13 cellular contexts compared by ENCODE assay signal in the genomic region with DNA sequence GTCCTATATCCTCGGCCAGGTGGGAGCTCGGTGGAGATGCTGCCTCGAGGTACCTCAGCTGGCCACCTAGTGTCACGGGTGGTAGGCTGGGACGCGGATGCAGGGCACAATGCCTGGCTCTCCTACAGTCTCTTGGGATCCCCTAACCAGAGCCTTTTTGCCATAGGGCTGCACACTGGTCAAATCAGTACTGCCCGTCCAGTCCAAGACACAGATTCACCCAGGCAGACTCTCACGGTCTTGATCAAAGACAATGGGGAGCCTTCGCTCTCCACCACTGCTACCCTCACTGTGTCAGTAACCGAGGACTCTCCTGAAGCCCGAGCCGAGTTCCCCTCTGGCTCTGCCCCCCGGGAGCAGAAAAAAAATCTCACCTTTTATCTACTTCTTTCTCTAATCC. TPM values are rescaled to one million over a fixed set of nuclear protein-coding genes. Genes with fewer than 3 reads are reported as not detected.
A peak's percentile ranks its signal among the peaks of the same experiment; 100 is the strongest.
DNase-seq lines count a peak whose midpoint lies in the region; ATAC-seq and TF ChIP-seq lines count a peak whose summit lies in the region.
"Had no signal": no experiment of that assay in that cellular context is flagged by ENCODE, and none has a peak within 500 bp of the region (broad histone marks: within the 10 kb centered on the region; RNA-seq: fewer than 3 reads in every experiment).

No MANE protein-coding gene starts in this region.

- H3K4me1 Mint-ChIP-seq in progenitor cell of endocrine pancreas (ENCODE audit: low read depth): peaks cover 7% of the 10 kb centered on the region

- H3K27ac Mint-ChIP-seq in progenitor cell of endocrine pancreas: no peak overlapping the region
- H3K27ac Mint-ChIP-seq: dendritic cell treated with granulocyte-macrophage colony-stimulating factor and Interleukin-4, amounts not matched to agents 40 ng/mL and 50 ng/mL, for 4 days; stimulated activated naive CD8-positive, alpha-beta T cell treated with anti-CD3 and anti-CD28 coated beads, Interleukin-15, Interleukin-2, amounts not matched to agents 100 ng/mL and 50 ng/mL, for 24 hours; T-helper 1 cell treated with Interleukin-12 subunit alpha and Interleukin-12 subunit beta and Interleukin-4 antibody, amounts not matched to agents 30 μg/mL and 1 μg/mL, for 36 hours had no signal

- 31 to 57% methylated on average over 10 to 13 of the region's 13 CpGs for WGBS in esophagus squamous epithelium, 2 donors

- H3K36me3 ChIP-seq in MG63 (peaks cover 34% of the 10 kb centered on the region), esophagus squamous epithelium (no peaks in the 10 kb centered on the region)

- peaks cover 35% of the 10 kb centered on the region for H3K27me3 Mint-ChIP-seq in progenitor cell of endocrine pancreas

- no peak for ATAC-seq in HG03095 (IDR thresholded peaks at IDR 0.05; ENCODE audit: unreplicated experiment)

- peaks cover 15 to 73% (median 32%) of the 10 kb centered on the region in 3 donors for H3K4me1 ChIP-seq in esophagus squamous epithelium
- H3K4me1 ChIP-seq: Caco-2 had no signal

- peaks cover 6% of the 10 kb centered on the region for H3K9me3 Mint-ChIP-seq in progenitor cell of endocrine pancreas (ENCODE audit: low read depth)
- H3K9me3 Mint-ChIP-seq: dendritic cell treated with granulocyte-macrophage colony-stimulating factor and Interleukin-4, amounts not matched to agents 40 ng/mL and 50 ng/mL, for 4 days; stimulated activated naive CD8-positive, alpha-beta T cell treated with anti-CD3 and anti-CD28 coated beads, Interleukin-15, Interleukin-2, amounts not matched to agents 100 ng/mL and 50 ng/mL, for 24 hours; T-helper 1 cell treated with Interleukin-12 subunit alpha and Interleukin-12 subunit beta and Interleukin-4 antibody, amounts not matched to agents 30 μg/mL and 1 μg/mL, for 36 hours had no signal

- peak overlapping the region; percentile 63 for H3K4me3 ChIP-seq in MG63
- H3K4me3 ChIP-seq in esophagus squamous epithelium: peak overlapping the region; percentile 2 to 77 (median 72)

- H3K27ac ChIP-seq in esophagus squamous epithelium: peak overlapping the region in 2 of 4 donors; percentile 92 to 93

- no peaks in the 10 kb centered on the region for H3K9me3 ChIP-seq in MG63
- H3K9me3 ChIP-seq in esophagus squamous epithelium: no peaks in the 10 kb centered on the region
- H3K9me3 ChIP-seq: Caco-2 had no signal

- intact Hi-C loops in esophagus squamous epithelium (cut with DNase I): loop anchor here (5.0 to 10.0 kb wide), 2 partner anchors 34 to 77 kb away; no protein-coding TSS in a partner anchor

- TF ChIP-seq POLR2A in esophagus squamous epithelium (IDR thresholded peaks at IDR 0.05): no peak

- peak overlapping the region; percentile 54 for H3K4me3 Mint-ChIP-seq in progenitor cell of endocrine pancreas (ENCODE audit: low read depth)
- H3K4me3 Mint-ChIP-seq: dendritic cell treated with granulocyte-macrophage colony-stimulating factor and Interleukin-4, amounts not matched to agents 40 ng/mL and 50 ng/mL, for 4 days had no signal

- peaks cover 8% of the 10 kb centered on the region for H3K36me3 Mint-ChIP-seq in progenitor cell of endocrine pancreas (ENCODE audit: insufficient read depth)

- DNase-seq in AG08396 (ENCODE audit: low spot score) (peak; percentile 25), MG63 (peak; percentile 34), esophagus squamous epithelium (lab: John Stamatoyannopoulos, UW) (no peak), progenitor cell of endocrine pancreas (ENCODE audit: low spot score, unreplicated experiment) (no peak), NCI-H446 (lab: John Stamatoyannopoulos, UW) (no peak), dedifferentiated amniotic fluid mesenchymal stem cell (ENCODE audit: extremely low spot score) (no peak), NCI-H146 treated with DMSO at 0.1 percent for 48 hours (lab: John Stamatoyannopoulos, UW; ENCODE audit: unreplicated experiment) (no peak)
- DNase-seq: Caco-2, NCI-H748 treated with DMSO at 0.1 percent for 48 hours had no signal

- no peaks in the 10 kb centered on the region for H3K27me3 ChIP-seq in MG63
- no peaks in the 10 kb centered on the region for H3K27me3 ChIP-seq in esophagus squamous epithelium

- TF ChIP-seq CTCF in esophagus squamous epithelium (IDR thresholded peaks at IDR 0.05) (no peak), progenitor cell of endocrine pancreas (IDR thresholded peaks at IDR 0.05; ENCODE audit: unreplicated experiment) (no peak)

RNA-seq across cellular contexts. Expression of gene PCDHGC3, which starts 2.0 kb away (rescaled TPM):
- total RNA-seq in MG63 (2014; rRNA removed; shearing (Covaris generic); ENCODE audit: low replicate concordance): 42.3 and 49.8 TPM in 2 replicates
- 10 to 100 TPM; 36.6 to 52.5 (median 38.6) TPM for total RNA-seq in esophagus squamous epithelium
- total RNA-seq in progenitor cell of endocrine pancreas: 25.8 and 29.7 TPM in 2 replicates

RNA-seq across cellular contexts. Expression of gene PCDHGC4, which starts 7.0 kb away (rescaled TPM):
- not detected in 2 replicates for total RNA-seq in MG63 (2014; rRNA removed; shearing (Covaris generic); ENCODE audit: low replicate concordance)
- total RNA-seq in esophagus squamous epithelium (1 to 10 TPM in 3 of 4 donors, under 1 TPM in 1; 0.21 to 3.3 (median 2.1) TPM), progenitor cell of endocrine pancreas (3.0 and 3.8 TPM in 2 replicates)

RNA-seq across cellular contexts. Expression of gene PCDHGC5, which starts 11.1 kb away (rescaled TPM):
- total RNA-seq in MG63 (2014; rRNA removed; shearing (Covaris generic); ENCODE audit: low replicate concordance): 0.46 TPM in 1 of 2 replicates, not detected in the other
- total RNA-seq in esophagus squamous epithelium (1 to 10 TPM in 3 of 4 donors, under 1 TPM in 1; 0.26 to 1.7 (median 1.5) TPM), progenitor cell of endocrine pancreas (1.2 and 1.3 TPM in 2 replicates)

RNA-seq across cellular contexts. Expression of gene PCDHGA12, which starts 47.5 kb away (rescaled TPM):
- total RNA-seq in MG63 (2014; rRNA removed; shearing (Covaris generic); ENCODE audit: low replicate concordance): not detected in 2 replicates
- total RNA-seq in esophagus squamous epithelium (1 to 10 TPM; 2.0 to 8.0 (median 2.5) TPM), progenitor cell of endocrine pancreas (2.9 and 3.2 TPM in 2 replicates)

RNA-seq across cellular contexts. Expression of gene PCDHGA11, which starts 57.0 kb away (rescaled TPM):
- total RNA-seq in MG63 (2014; rRNA removed; shearing (Covaris generic); ENCODE audit: low replicate concordance): not detected in 2 replicates
- total RNA-seq in esophagus squamous epithelium (1 to 10 TPM; 1.1 to 4.2 (median 3.5) TPM), progenitor cell of endocrine pancreas (3.1 and 3.3 TPM in 2 replicates)

Comparison
In these comparisons a context has a peak if more than half of its experiments do, and no peak if none do; other contexts are left out.
1. DNase-seq: peak in AG08396 (single experiment) and MG63 (single experiment); none in esophagus squamous epithelium (single experiment), progenitor cell of endocrine pancreas (single experiment), NCI-H446 (0 of 2), dedifferentiated amniotic fluid mesenchymal stem cell (single experiment) and NCI-H146 treated with DMSO at 0.1 percent for 48 hours (single experiment).